ENCODE assay signal across 28 cellular contexts in genomic region chr17:79995691-79996090, GRCh38. TPM values are rescaled to one million over a fixed set of nuclear protein-coding genes. Genes with fewer than 3 reads are reported as not detected.
DNase-seq lines count a peak whose midpoint lies in the region; ATAC-seq, FAIRE-seq and TF ChIP-seq lines count a peak whose summit lies in the region.
"Had no signal": no experiment of that assay in that cellular context is flagged by ENCODE, and none has a peak within 500 bp of the region (broad histone marks: within the 10 kb centered on the region; RNA-seq: fewer than 3 reads in every experiment).

No MANE protein-coding gene starts in this region.

- no peak for TF ChIP-seq POLR2A in HepG2 (IDR thresholded peaks at IDR 0.05; ENCODE audit: insufficient read depth in 1 of 2, low read depth in 2 of 2, low read length in 2 of 2)

- no peak overlapping the region for H3K27ac ChIP-seq in CD8-positive, alpha-beta T cell (ENCODE audit: low read depth, low read length)
- H3K27ac ChIP-seq in mesenchymal stem cell (ENCODE audit: low read length, poor library complexity, severe bottlenecking) (no peak overlapping the region), HepG2 (ENCODE audit: extremely low read length, insufficient read depth, low read length) (no peak overlapping the region), OCI-LY7 (ENCODE audit: low read depth, low read length, poor library complexity, severe bottlenecking) (no peak overlapping the region)
- H3K27ac ChIP-seq: lower lobe of right lung, testis had no signal

- no peak overlapping the region for H3K23ac ChIP-seq in mesenchymal stem cell (ENCODE audit: low read length in 2 of 2)

- no peak overlapping the region for H3K18ac ChIP-seq in mesenchymal stem cell (ENCODE audit: low read depth in 1 of 2, low read length in 2 of 2)

- H3K4me1 Mint-ChIP-seq in CD14-positive monocyte: peaks cover 53% of the 10 kb centered on the region
- peaks cover 57% of the 10 kb centered on the region for H3K4me1 Mint-ChIP-seq in CD8-positive, alpha-beta T cell (ENCODE audit: low read depth)
- peaks cover 54% of the 10 kb centered on the region for H3K4me1 Mint-ChIP-seq in activated naive CD8-positive, alpha-beta T cell treated with anti-CD3 and anti-CD28 coated beads for 36 hours

- TF ChIP-seq EP300 in HepG2 (IDR thresholded peaks at IDR 0.05; ENCODE audit: low read depth in 2 of 2, low read length in 2 of 2) (no peak), HepG2 (CRISPR knock-in tag; IDR thresholded peaks at IDR 0.05; ENCODE audit: borderline replicate concordance) (no peak)

- H3K36me3 ChIP-seq in CD8-positive, alpha-beta T cell (ENCODE audit: insufficient read depth, low read length): no peaks in the 10 kb centered on the region
- H3K36me3 ChIP-seq in mesenchymal stem cell (ENCODE audit: control insufficient read depth in 1 of 2, insufficient read depth in 2 of 2, low read depth in 1 of 2, low read length in 2 of 2): peaks cover 8 to 17% of the 10 kb centered on the region in 2 experiments
- H3K36me3 ChIP-seq in HepG2 (replicated peaks in 1 of 2; ENCODE audit: control insufficient read depth in 1 of 2, insufficient read depth in 2 of 2, low read length in 2 of 2): no peaks in the 10 kb centered on the region
- no peaks in the 10 kb centered on the region for H3K36me3 ChIP-seq in OCI-LY7 (ENCODE audit: insufficient read depth, low read length)
- H3K36me3 ChIP-seq: lower lobe of right lung had no signal

- H3K36me3 Mint-ChIP-seq in CD14-positive monocyte: peaks cover 3 to 4% of the 10 kb centered on the region in 2 donors
- H3K36me3 Mint-ChIP-seq in CD8-positive, alpha-beta T cell: no peaks in the 10 kb centered on the region
- peaks cover 9% of the 10 kb centered on the region for H3K36me3 Mint-ChIP-seq in activated naive CD8-positive, alpha-beta T cell treated with anti-CD3 and anti-CD28 coated beads for 36 hours

- POLR2A ChIA-PET in CD8-positive, alpha-beta T cell (lab: Charles Lee): interaction anchor here (0.6 kb wide), 1 partner anchor 106 kb away, joined by 4 read pairs; the partner anchor contains the start of gene GAA
- POLR2A ChIA-PET in HepG2 (lab: Yijun Ruan, JAX) (interaction anchor here (3.1 to 10.9 kb wide), 2 partner anchors 28 to 153 kb away, joined by 27 to 333 read pairs; partner anchors contain the start of gene CBX4), OCI-LY7 (lab: Charles Lee) (no interaction called here)

- no peaks in the 10 kb centered on the region for H3K9me3 ChIP-seq in CD8-positive, alpha-beta T cell (ENCODE audit: low read length)
- no peaks in the 10 kb centered on the region for H3K9me3 ChIP-seq in mesenchymal stem cell (ENCODE audit: control insufficient read depth, low read length)
- no peaks in the 10 kb centered on the region for H3K9me3 ChIP-seq in HepG2 (ENCODE audit: low read length)
- no peaks in the 10 kb centered on the region for H3K9me3 ChIP-seq in OCI-LY7 (ENCODE audit: low read length)
- H3K9me3 ChIP-seq: lower lobe of right lung, testis had no signal

- peaks cover 2% of the 10 kb centered on the region for H3K79me2 ChIP-seq in HepG2 (ENCODE audit: insufficient read depth, low read length)
- no peaks in the 10 kb centered on the region for H3K79me2 ChIP-seq in OCI-LY7 (ENCODE audit: insufficient read depth, low read depth, low read length)

- H4K91ac ChIP-seq in mesenchymal stem cell (ENCODE audit: low read length): no peak overlapping the region

- H2BK120ac ChIP-seq in mesenchymal stem cell (ENCODE audit: low read depth, low read length): no peak overlapping the region

- 93% methylated on average over 7 of the region's 8 CpGs for whole genome bisulfite sequencing in mesenchymal stem cell
- 97% methylated on average over 8 of the region's 8 CpGs for WGBS in HepG2 (ENCODE audit: low lambda C conversion rate)

- H3K9me2 ChIP-seq in OCI-LY7 (ENCODE audit: insufficient read depth, low read length): no peaks in the 10 kb centered on the region

- in situ Hi-C loops in HepG2 (cut with HindIII; ENCODE audit: extremely low pct_ligation_motif_present, low pct_unique_long_range_greater_than_20kb): no loop called here

- intact Hi-C loops in CD14-positive monocyte (cut with micrococcal nuclease) (no loop called here), HepG2 (cut with micrococcal nuclease; ENCODE audit: unreplicated experiment) (no loop called here), OCI-LY7 (cut with micrococcal nuclease; ENCODE audit: unreplicated experiment) (no loop called here)
- intact Hi-C loops in CD8-positive, alpha-beta T cell (cut with DNase I, micrococcal nuclease): loop anchor here (2.0 to 10.0 kb wide), 4 partner anchors 42 to 911 kb away; partner anchors contain the start of genes CBX4 (in 2 of the 2), CBX8 (in 2 of the 2), CCDC40 (in 1 of the 2) and TBC1D16 (in 1 of the 2)

- CTCF ChIA-PET in CD8-positive, alpha-beta T cell (lab: Charles Lee): interaction anchor here (0.6 to 1.0 kb wide), 4 partner anchors 9 to 252 kb away, joined by 3 to 4 read pairs (median 4); no protein-coding TSS in a partner anchor
- CTCF ChIA-PET in HepG2 (lab: Yijun Ruan, JAX; ENCODE audit: low intra/inter-chr PET ratio, low total read pairs) (no interaction called here), OCI-LY7 (lab: Charles Lee; ENCODE audit: unreplicated experiment) (no interaction called here)

- H4K8ac ChIP-seq in mesenchymal stem cell (ENCODE audit: low read length): no peak overlapping the region

- H3K4me3 Mint-ChIP-seq in CD14-positive monocyte: no peak overlapping the region
- H3K4me3 Mint-ChIP-seq in CD8-positive, alpha-beta T cell: no peak overlapping the region
- H3K4me3 Mint-ChIP-seq in activated naive CD8-positive, alpha-beta T cell treated with anti-CD3 and anti-CD28 coated beads for 36 hours: no peak overlapping the region
- H3K4me3 Mint-ChIP-seq: stimulated activated effector memory CD8-positive, alpha-beta T cell treated with anti-CD3 and anti-CD28 coated beads, Interleukin-12 subunit alpha, Interleukin-12 subunit beta, amount 100 ng/mL, for 72 hours had no signal

- no TSS peak for BruUV-seq in HepG2 (replicated peaks; lab: Mats Ljungman, UMichigan)
- BruUV-seq in OCI-LY7 (replicated peaks; lab: Mats Ljungman, UMichigan): no TSS peak

- TF ChIP-seq CTCF in CD14-positive monocyte (IDR thresholded peaks at IDR 0.05): no peak
- TF ChIP-seq CTCF in CD8-positive, alpha-beta T cell (IDR thresholded peaks at IDR 0.05): no peak
- TF ChIP-seq CTCF in HepG2 (CRISPR knock-in tag; IDR thresholded peaks at IDR 0.05): no peak
- TF ChIP-seq CTCF in OCI-LY7 (conservative IDR thresholded peaks at IDR 0.05; ENCODE audit: low read length): no peak

- no peak overlapping the region for H2BK15ac ChIP-seq in mesenchymal stem cell (ENCODE audit: low read depth, poor library complexity, severe bottlenecking)

- no peak overlapping the region for H3K4ac ChIP-seq in mesenchymal stem cell (ENCODE audit: low read depth in 1 of 2, low read length in 2 of 2)

- TF ChIP-seq RAD21 in HepG2 (CRISPR knock-in tag; IDR thresholded peaks at IDR 0.05): no peak

- H3K14ac ChIP-seq in mesenchymal stem cell (ENCODE audit: low read length in 2 of 2): no peak overlapping the region

- H3K9ac ChIP-seq in mesenchymal stem cell (ENCODE audit: low read length) (peak overlapping the region; percentile 11), HepG2 (ENCODE audit: insufficient read depth, low read depth, low read length) (no peak overlapping the region)

- H3K4me1 ChIP-seq in CD8-positive, alpha-beta T cell (ENCODE audit: insufficient read depth, low read length): peaks cover 56% of the 10 kb centered on the region
- H3K4me1 ChIP-seq in mesenchymal stem cell (ENCODE audit: control insufficient read depth, insufficient read depth, low read depth, low read length) (peaks cover 34% of the 10 kb centered on the region), HepG2 (ENCODE audit: insufficient read depth, low read length) (peaks cover 69% of the 10 kb centered on the region), OCI-LY7 (ENCODE audit: insufficient read depth, low read length, poor library complexity, severe bottlenecking) (peaks cover 28% of the 10 kb centered on the region)

- peaks cover 10 to 16% (median 15%) of the 10 kb centered on the region in 3 donors for H3K27me3 Mint-ChIP-seq in CD14-positive monocyte (ENCODE audit: low read depth in 3 of 3)
- no peaks in the 10 kb centered on the region for H3K27me3 Mint-ChIP-seq in CD8-positive, alpha-beta T cell (ENCODE audit: low read depth)
- H3K27me3 Mint-ChIP-seq in activated naive CD8-positive, alpha-beta T cell treated with anti-CD3 and anti-CD28 coated beads for 36 hours: no peaks in the 10 kb centered on the region

- no peak overlapping the region for H2BK5ac ChIP-seq in mesenchymal stem cell (ENCODE audit: low read depth, low read length, poor library complexity, severe bottlenecking)

- no peak for FAIRE-seq in HepG2 (lab: Jason Lieb, UNC)
- FAIRE-seq: frontal cortex, GM12892, keratinocyte, TTC549 had no signal

- no peak overlapping the region for H3K4me2 ChIP-seq in mesenchymal stem cell (ENCODE audit: low read length, poor library complexity, severe bottlenecking)
- no peak overlapping the region for H3K4me2 ChIP-seq in HepG2 (ENCODE audit: low read depth, low read length)
- H3K4me2 ChIP-seq in OCI-LY7 (ENCODE audit: low read length): no peak overlapping the region

- H2AFZ ChIP-seq in mesenchymal stem cell (ENCODE audit: low read depth, low read length): no peak overlapping the region
- H2AFZ ChIP-seq in HepG2 (ENCODE audit: low read length): no peak overlapping the region
- H2AFZ ChIP-seq in OCI-LY7 (ENCODE audit: low read length): no peak overlapping the region

- H2BK12ac ChIP-seq in mesenchymal stem cell (ENCODE audit: low read length in 2 of 2): no peak overlapping the region

- H2AK5ac ChIP-seq in mesenchymal stem cell (ENCODE audit: low read length, severe bottlenecking): no peak overlapping the region

- DNase-seq in CD14-positive monocyte (ENCODE audit: low spot score): no peak
- DNase-seq in CD8-positive, alpha-beta T cell: no peak
- no peak for DNase-seq in activated naive CD8-positive, alpha-beta T cell treated with anti-CD3 and anti-CD28 coated beads for 36 hours
- DNase-seq in mesenchymal stem cell: no peak
- DNase-seq in HepG2 (ENCODE audit: low spot score): no peak
- no peak for DNase-seq in OCI-LY7 (ENCODE audit: low spot score)
- DNase-seq in NAMALWA (ENCODE audit: low spot score): no peak
- DNase-seq: activated CD4-positive, alpha-beta T cell treated with anti-CD3 and anti-CD28 coated beads, Interleukin-2, amount 50 U/mL, for 1 hour; activated gamma-delta T cell; cerebellar nuclear complex; hypothalamus; Karpas-422; lower lobe of right lung; NCI-H1048; NCI-H2029 treated with DMSO at 0.1 percent for 48 hours; NCI-H345; NCI-H82; OCI-M1; Right ventricle myocardium superior; stimulated activated CD4-positive, alpha-beta T cell treated with anti-CD3 and anti-CD28 coated beads, Interleukin-2, amount 100 ng/mL, for 24 hours; SW 1271; testis had no signal

- H3K27me3 ChIP-seq in CD8-positive, alpha-beta T cell (ENCODE audit: insufficient read depth, low read length): no peaks in the 10 kb centered on the region
- no peaks in the 10 kb centered on the region for H3K27me3 ChIP-seq in mesenchymal stem cell (ENCODE audit: control insufficient read depth in 1 of 2, insufficient read depth in 1 of 2, low read length in 2 of 2)
- no peaks in the 10 kb centered on the region for H3K27me3 ChIP-seq in HepG2 (ENCODE audit: control insufficient read depth in 1 of 2, insufficient read depth in 2 of 2, low read length in 2 of 2)
- H3K27me3 ChIP-seq: testis had no signal

- H4K20me1 ChIP-seq in HepG2 (ENCODE audit: insufficient read depth, low read length) (no peaks in the 10 kb centered on the region), OCI-LY7 (ENCODE audit: insufficient read depth, low read length) (no peaks in the 10 kb centered on the region)

- peaks cover 16% of the 10 kb centered on the region for H3K79me1 ChIP-seq in mesenchymal stem cell (replicated peaks; ENCODE audit: low read length, poor library complexity, severe bottlenecking)

- no peak overlapping the region for H3K4me3 ChIP-seq in CD8-positive, alpha-beta T cell (ENCODE audit: low read depth, low read length)
- H3K4me3 ChIP-seq in mesenchymal stem cell (ENCODE audit: insufficient read depth in 1 of 2, low read depth in 1 of 2, low read length in 2 of 2) (no peak overlapping the region), HepG2 (replicated peaks in 1 of 3; ENCODE audit: insufficient read depth in 1 of 3, low read depth in 2 of 3, low read length in 3 of 3) (no peak overlapping the region), OCI-LY7 (ENCODE audit: low read depth, low read length, poor library complexity, severe bottlenecking) (no peak overlapping the region)
- H3K4me3 ChIP-seq: lower lobe of right lung, skin epidermis, testis had no signal

- H3K9me3 Mint-ChIP-seq in CD14-positive monocyte: peaks cover 0 to 5% (median 0%) of the 10 kb centered on the region in 7 donors
- H3K9me3 Mint-ChIP-seq in CD8-positive, alpha-beta T cell: no peaks in the 10 kb centered on the region
- no peaks in the 10 kb centered on the region for H3K9me3 Mint-ChIP-seq in activated naive CD8-positive, alpha-beta T cell treated with anti-CD3 and anti-CD28 coated beads for 36 hours
- H3K9me3 Mint-ChIP-seq: stimulated activated effector memory CD8-positive, alpha-beta T cell treated with anti-CD3 and anti-CD28 coated beads, Interleukin-12 subunit alpha, Interleukin-12 subunit beta, amount 100 ng/mL, for 72 hours had no signal

- ATAC-seq in CD8-positive, alpha-beta T cell: no peak
- ATAC-seq in HepG2: no peak
- ATAC-seq: lower lobe of right lung; stimulated activated effector memory CD8-positive, alpha-beta T cell treated with anti-CD3 and anti-CD28 coated beads, Interleukin-12 subunit alpha, Interleukin-12 subunit beta, amount 100 ng/mL, for 72 hours had no signal

- H3K27ac Mint-ChIP-seq in CD14-positive monocyte: peak overlapping the region in 5 of 7 donors; percentile 95 to 99 (median 97)
- H3K27ac Mint-ChIP-seq in CD8-positive, alpha-beta T cell: peak overlapping the region; percentile 94
- peak overlapping the region; percentile 96 for H3K27ac Mint-ChIP-seq in activated naive CD8-positive, alpha-beta T cell treated with anti-CD3 and anti-CD28 coated beads for 36 hours

RNA-seq across cellular contexts. Expression of gene TBC1D16, which starts 40.0 kb away (rescaled TPM):
- polyA plus RNA-seq in CD14-positive monocyte (under 1 TPM; 0.11 to 0.27 TPM), HepG2 (2011; rRNA removed) (14.9 and 18.6 TPM in 2 replicates)
- total RNA-seq in CD8-positive, alpha-beta T cell: 1 to 10 TPM; 2.2 to 2.5 TPM
- 1 to 10 TPM; 8.8 to 9.0 TPM for total RNA-seq in activated naive CD8-positive, alpha-beta T cell treated with anti-CD3 and anti-CD28 coated beads for 36 hours
- 20.2 TPM for polyA plus RNA-seq in mesenchymal stem cell (2013, experiment 1 of 2)
- polyA plus RNA-seq in mesenchymal stem cell (2013, experiment 2 of 2): 20.1 TPM
- total RNA-seq in HepG2 (2016; rRNA removed; fragmentation: Illumina TruSeq; extraction: Trizol) (24.7 and 24.9 TPM in 2 replicates), OCI-LY7 (2022) (0.63 and 0.74 TPM in 2 replicates)
- 4.0 and 5.5 TPM in 2 replicates for total RNA-seq in HepG2 (2016; cell fraction: cytosol; rRNA removed; fragmentation: Illumina TruSeq; extraction: Trizol; ENCODE audit: low read depth)
- total RNA-seq in HepG2 (2016; cell fraction: insoluble cytoplasmic fraction; rRNA removed; fragmentation: Illumina TruSeq; extraction: Trizol): 22.2 and 25.3 TPM in 2 replicates
- 15.6 and 15.7 TPM in 2 replicates for total RNA-seq in HepG2 (2016; cell fraction: membrane; rRNA removed; fragmentation: Illumina TruSeq; extraction: Trizol)
- total RNA-seq in HepG2 (2016; cell fraction: nucleus; rRNA removed; fragmentation: Illumina TruSeq; extraction: Trizol): 18.9 and 20.0 TPM in 2 replicates
- polyA plus RNA-seq in HepG2 (2011; cell fraction: cytosol; rRNA removed): 10.0 and 12.5 TPM in 2 replicates
- 35.5 and 43.5 TPM in 2 replicates for polyA plus RNA-seq in HepG2 (2011; cell fraction: nucleus; rRNA removed)
- 20.5 and 25.8 TPM in 2 replicates for polyA plus RNA-seq in HepG2 (2012)
- polyA plus RNA-seq in HepG2 (2016; cell fraction: cytosol; fragmentation: Illumina TruSeq; extraction: Trizol; ENCODE audit: low read depth): 3.1 and 3.8 TPM in 2 replicates
- 10.7 and 16.1 TPM in 2 replicates for polyA plus RNA-seq in HepG2 (2016; cell fraction: insoluble cytoplasmic fraction; fragmentation: Illumina TruSeq; extraction: Trizol; ENCODE audit: low read depth)
- 8.3 and 8.6 TPM in 2 replicates for polyA plus RNA-seq in HepG2 (2016; cell fraction: membrane; fragmentation: Illumina TruSeq; extraction: Trizol; ENCODE audit: low read depth)
- 19.8 and 20.3 TPM in 2 replicates for polyA plus RNA-seq in HepG2 (2016; cell fraction: nucleus; fragmentation: Illumina TruSeq; extraction: Trizol; ENCODE audit: insufficient read depth, low read depth)
- polyA minus RNA-seq in HepG2 (2011; rRNA and poly(A)+ RNA removed; ENCODE audit: low replicate concordance): 7.0 and 54.0 TPM in 2 replicates
- 16.7 and 20.3 TPM in 2 replicates for polyA minus RNA-seq in HepG2 (2011; cell fraction: cytosol; rRNA and poly(A)+ RNA removed)
- 27.6 and 28.5 TPM in 2 replicates for polyA minus RNA-seq in HepG2 (2011; cell fraction: nucleus; rRNA and poly(A)+ RNA removed)
- 0.38 and 0.41 TPM in 2 replicates for total RNA-seq in OCI-LY7 (2014; rRNA removed; shearing (Covaris generic))

RNA-seq across cellular contexts. Expression of gene CCDC40, which starts 40.8 kb away (rescaled TPM):
- polyA plus RNA-seq in CD14-positive monocyte: under 1 TPM in 1 of 2 donors, not detected in 1; 0.21 TPM
- total RNA-seq in CD8-positive, alpha-beta T cell: 1 to 10 TPM; 1.0 to 1.2 TPM
- total RNA-seq in activated naive CD8-positive, alpha-beta T cell treated with anti-CD3 and anti-CD28 coated beads for 36 hours: 1 to 10 TPM; 1.2 to 1.3 TPM
- 2.7 TPM for polyA plus RNA-seq in mesenchymal stem cell (2013, experiment 1 of 2)
- polyA plus RNA-seq in mesenchymal stem cell (2013, experiment 2 of 2): 2.8 TPM
- total RNA-seq in HepG2 (2016; rRNA removed; fragmentation: Illumina TruSeq; extraction: Trizol): 3.8 and 5.5 TPM in 2 replicates
- total RNA-seq in HepG2 (2016; cell fraction: cytosol; rRNA removed; fragmentation: Illumina TruSeq; extraction: Trizol; ENCODE audit: low read depth): 46.8 and 47.3 TPM in 2 replicates
- total RNA-seq in HepG2 (2016; cell fraction: insoluble cytoplasmic fraction; rRNA removed; fragmentation: Illumina TruSeq; extraction: Trizol): 2.3 and 7.7 TPM in 2 replicates
- total RNA-seq in HepG2 (2016; cell fraction: membrane; rRNA removed; fragmentation: Illumina TruSeq; extraction: Trizol): 11.8 and 13.0 TPM in 2 replicates
- 6.5 and 8.4 TPM in 2 replicates for total RNA-seq in HepG2 (2016; cell fraction: nucleus; rRNA removed; fragmentation: Illumina TruSeq; extraction: Trizol)
- polyA plus RNA-seq in HepG2 (2011; rRNA removed): 4.1 and 4.8 TPM in 2 replicates
- 1.4 TPM in 2 replicates for polyA plus RNA-seq in HepG2 (2011; cell fraction: cytosol; rRNA removed)
- polyA plus RNA-seq in HepG2 (2011; cell fraction: nucleus; rRNA removed): 17.6 and 21.2 TPM in 2 replicates
- 2.2 and 4.3 TPM in 2 replicates for polyA plus RNA-seq in HepG2 (2012)
- 0.32 and 0.43 TPM in 2 replicates for polyA plus RNA-seq in HepG2 (2016; cell fraction: cytosol; fragmentation: Illumina TruSeq; extraction: Trizol; ENCODE audit: low read depth)
- 2.2 and 2.4 TPM in 2 replicates for polyA plus RNA-seq in HepG2 (2016; cell fraction: insoluble cytoplasmic fraction; fragmentation: Illumina TruSeq; extraction: Trizol; ENCODE audit: low read depth)
- polyA plus RNA-seq in HepG2 (2016; cell fraction: membrane; fragmentation: Illumina TruSeq; extraction: Trizol; ENCODE audit: low read depth): 0.74 and 0.84 TPM in 2 replicates
- polyA plus RNA-seq in HepG2 (2016; cell fraction: nucleus; fragmentation: Illumina TruSeq; extraction: Trizol; ENCODE audit: insufficient read depth, low read depth): 19.3 and 21.2 TPM in 2 replicates
- polyA minus RNA-seq in HepG2 (2011; rRNA and poly(A)+ RNA removed; ENCODE audit: low replicate concordance): 3.0 and 3.8 TPM in 2 replicates
- polyA minus RNA-seq in HepG2 (2011; cell fraction: cytosol; rRNA and poly(A)+ RNA removed): 1.8 and 4.1 TPM in 2 replicates
- polyA minus RNA-seq in HepG2 (2011; cell fraction: nucleus; rRNA and poly(A)+ RNA removed): 7.0 and 8.0 TPM in 2 replicates
- not detected in 2 replicates for total RNA-seq in OCI-LY7 (2014; rRNA removed; shearing (Covaris generic))
- total RNA-seq in OCI-LY7 (2022): not detected in 2 replicates

Comparison
In these comparisons a context has a peak if more than half of its experiments do, and no peak if none do; other contexts are left out.
1. intact Hi-C loops: an anchor here in CD8-positive, alpha-beta T cell (2.0 to 10.0 kb wide); none called in CD14-positive monocyte, HepG2 and OCI-LY7.